In the genomic region with DNA sequence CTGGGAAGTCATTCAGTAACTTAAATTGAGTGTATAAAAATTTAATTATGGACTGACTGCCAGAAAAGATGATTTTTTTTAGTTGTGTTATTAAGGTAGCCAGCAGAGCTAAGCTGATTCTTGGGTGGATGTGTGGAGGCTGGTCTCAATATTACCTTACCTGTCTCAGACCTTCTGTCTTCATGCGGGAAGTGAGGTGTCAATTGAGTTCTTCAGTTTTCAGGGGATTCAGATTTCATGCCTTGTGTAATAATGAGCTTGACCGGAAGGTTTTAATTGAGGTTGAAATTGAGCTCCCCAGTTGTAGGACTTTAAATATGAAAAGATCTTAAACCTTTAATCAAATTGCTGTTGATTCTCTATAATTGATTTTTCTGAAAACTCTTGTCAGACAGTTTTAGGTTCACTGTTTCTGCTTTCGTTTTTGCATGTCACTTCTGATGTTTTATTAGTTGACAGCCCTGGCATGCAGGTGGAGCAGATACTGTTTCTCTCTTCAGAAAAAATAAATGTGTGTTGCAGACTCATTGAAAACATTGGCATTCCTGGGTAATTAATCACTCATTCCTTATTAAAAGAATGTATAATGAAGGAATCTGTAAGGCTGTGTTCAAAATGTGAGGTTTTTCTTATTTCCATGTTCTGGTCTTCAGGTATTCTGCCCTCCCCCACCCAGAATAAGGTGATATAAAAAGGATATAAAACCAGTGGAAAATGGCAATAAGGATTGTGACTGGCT, we compare ENCODE assay signal across 8 cellular contexts. TPM values are rescaled to one million over a fixed set of nuclear protein-coding genes. Genes with fewer than 3 reads are reported as not detected.
DNase-seq lines count a peak whose midpoint lies in the region; ATAC-seq lines count a peak whose summit lies in the region.

No MANE protein-coding gene starts in this region.

- H3K4me1 ChIP-seq in muscle layer of duodenum (ENCODE audit: control insufficient read depth in 1 of 2, insufficient read depth in 2 of 2, low read length in 2 of 2) = peaks cover 26 to 69% of the 10 kb centered on the region in 2 donors

- H3K27ac ChIP-seq in muscle layer of duodenum (ENCODE audit: low read length) = peak overlapping the region; percentile 58

- H3K27ac Mint-ChIP-seq in activated naive CD8-positive, alpha-beta T cell = peak overlapping the region; percentile 88

- H3K36me3 ChIP-seq in muscle layer of duodenum (ENCODE audit: control insufficient read depth in 1 of 2, insufficient read depth in 2 of 2, low read length in 2 of 2) = no peaks in the 10 kb centered on the region

- peak overlapping the region; percentile 45 to 50 for H3K4me3 ChIP-seq in muscle layer of duodenum (ENCODE audit: low read depth in 1 of 2, low read length in 2 of 2)

- H3K4me3 Mint-ChIP-seq in activated naive CD8-positive, alpha-beta T cell = peak overlapping the region; percentile 82

- no peaks in the 10 kb centered on the region for H3K27me3 ChIP-seq in muscle layer of duodenum (ENCODE audit: low read depth, low read length)

- no peaks in the 10 kb centered on the region for H3K9me3 ChIP-seq in muscle layer of duodenum (ENCODE audit: control insufficient read depth in 1 of 2, low read length in 2 of 2)

- H3K36me3 Mint-ChIP-seq in activated naive CD8-positive, alpha-beta T cell = peaks cover 5% of the 10 kb centered on the region

- DNase-seq in iPS-NIHi7 (ENCODE audit: extremely low spot score) (no peak), glomerular visceral epithelial cell (ENCODE audit: extremely low spot score) (no peak), H4 (ENCODE audit: low spot score) (no peak)

- no peaks in the 10 kb centered on the region for H3K9me3 Mint-ChIP-seq in activated naive CD8-positive, alpha-beta T cell (ENCODE audit: low read depth)

- peaks cover 84% of the 10 kb centered on the region for H3K4me1 Mint-ChIP-seq in activated naive CD8-positive, alpha-beta T cell (ENCODE audit: low read depth)

- no peaks in the 10 kb centered on the region for H3K27me3 Mint-ChIP-seq in activated naive CD8-positive, alpha-beta T cell

- ATAC-seq in GM19035 (IDR thresholded peaks at IDR 0.05; ENCODE audit: unreplicated experiment) = peak; percentile 32
- ATAC-seq in HG02970 (IDR thresholded peaks at IDR 0.05; ENCODE audit: low FRiP score, unreplicated experiment) = peak; percentile 12
- no peak for ATAC-seq in HG03039 (IDR thresholded peaks at IDR 0.05; ENCODE audit: unreplicated experiment)

RNA-seq across cellular contexts. Expression of gene PSMD6, which starts 54.5 kb away (rescaled TPM):
- 102 and 104 TPM in 2 replicates for total RNA-seq in H4 (2014; rRNA removed; shearing (Covaris generic))

RNA-seq across cellular contexts. Expression of gene SCAANT1, which starts 56.6 kb away (rescaled TPM):
- not detected in 2 replicates for total RNA-seq in H4 (2014; rRNA removed; shearing (Covaris generic))
